8 cellular contexts compared by ENCODE assay signal in genomic region chr3:187743195-187744141, GRCh38. TPM values are rescaled to one million over a fixed set of nuclear protein-coding genes. Genes with fewer than 3 reads are reported as not detected.
DNase-seq lines count a peak whose midpoint lies in the region; ATAC-seq and TF ChIP-seq lines count a peak whose summit lies in the region.

No MANE protein-coding gene starts in this region.

- H3K9ac ChIP-seq in adipocyte (ENCODE audit: low read length) = peak overlapping the region; percentile 98

- ATAC-seq in HG03565 (IDR thresholded peaks at IDR 0.05; ENCODE audit: unreplicated experiment) = no peak
- no peak for ATAC-seq in HG03196 (IDR thresholded peaks at IDR 0.05; ENCODE audit: unreplicated experiment)

- H3K27ac ChIP-seq in left ventricle myocardium inferior (replicated peaks) = peak overlapping the region; percentile 99

- intact Hi-C loops in left ventricle myocardium inferior (cut with micrococcal nuclease) = loop anchor here (10.0 kb wide), 2 partner anchors 291 to 411 kb away; partner anchors contain the start of gene LPP

- DNase-seq in DMS 273 (lab: John Stamatoyannopoulos, UW; ENCODE audit: unreplicated experiment) = peak; percentile 66
- no peak for DNase-seq in DMS 273 treated with DMSO at 0.1 percent for 48 hours (lab: John Stamatoyannopoulos, UW)
- peak; percentile 64 for DNase-seq in RKO (ENCODE audit: low spot score)
- peak; percentile 75 for DNase-seq in adipocyte (ENCODE audit: low read depth)
- peak; percentile 69 for DNase-seq in left ventricle myocardium inferior
- DNase-seq in putamen (ENCODE audit: low spot score) = peak; percentile 45

- no peak for TF ChIP-seq CTCF in left ventricle myocardium inferior (IDR thresholded peaks at IDR 0.05; ENCODE audit: borderline replicate concordance)

- peak overlapping the region; percentile 90 for H3K4me3 ChIP-seq in adipocyte (ENCODE audit: low read length)
- peak overlapping the region; percentile 88 for H3K4me3 ChIP-seq in left ventricle myocardium inferior

- H3K36me3 ChIP-seq in adipocyte (ENCODE audit: control insufficient read depth, insufficient read depth, low read length, severe bottlenecking) = no peaks in the 10 kb centered on the region
- H3K36me3 ChIP-seq in left ventricle myocardium inferior = no peaks in the 10 kb centered on the region

- H3K27me3 ChIP-seq in adipocyte (replicated peaks; ENCODE audit: control insufficient read depth, insufficient read depth, low read length) (no peaks in the 10 kb centered on the region), left ventricle myocardium inferior (ENCODE audit: low read depth) (no peaks in the 10 kb centered on the region)

- H3K9me3 ChIP-seq in adipocyte (ENCODE audit: control insufficient read depth, low read length) (no peaks in the 10 kb centered on the region), left ventricle myocardium inferior (replicated peaks) (no peaks in the 10 kb centered on the region)

- H3K4me1 ChIP-seq in adipocyte (ENCODE audit: control insufficient read depth, insufficient read depth, low read length) = peaks cover 42% of the 10 kb centered on the region
- H3K4me1 ChIP-seq in left ventricle myocardium inferior = peaks cover 78% of the 10 kb centered on the region

RNA-seq across cellular contexts. Expression of gene BCL6, which starts 1.8 kb away (rescaled TPM):
- 47.7 TPM for total RNA-seq in left ventricle myocardium inferior

RNA-seq across cellular contexts. Expression of gene RTP2, which starts 41.1 kb away (rescaled TPM):
- total RNA-seq in left ventricle myocardium inferior = not detected
